ENCODE assay signal across 8 cellular contexts in the genomic region with DNA sequence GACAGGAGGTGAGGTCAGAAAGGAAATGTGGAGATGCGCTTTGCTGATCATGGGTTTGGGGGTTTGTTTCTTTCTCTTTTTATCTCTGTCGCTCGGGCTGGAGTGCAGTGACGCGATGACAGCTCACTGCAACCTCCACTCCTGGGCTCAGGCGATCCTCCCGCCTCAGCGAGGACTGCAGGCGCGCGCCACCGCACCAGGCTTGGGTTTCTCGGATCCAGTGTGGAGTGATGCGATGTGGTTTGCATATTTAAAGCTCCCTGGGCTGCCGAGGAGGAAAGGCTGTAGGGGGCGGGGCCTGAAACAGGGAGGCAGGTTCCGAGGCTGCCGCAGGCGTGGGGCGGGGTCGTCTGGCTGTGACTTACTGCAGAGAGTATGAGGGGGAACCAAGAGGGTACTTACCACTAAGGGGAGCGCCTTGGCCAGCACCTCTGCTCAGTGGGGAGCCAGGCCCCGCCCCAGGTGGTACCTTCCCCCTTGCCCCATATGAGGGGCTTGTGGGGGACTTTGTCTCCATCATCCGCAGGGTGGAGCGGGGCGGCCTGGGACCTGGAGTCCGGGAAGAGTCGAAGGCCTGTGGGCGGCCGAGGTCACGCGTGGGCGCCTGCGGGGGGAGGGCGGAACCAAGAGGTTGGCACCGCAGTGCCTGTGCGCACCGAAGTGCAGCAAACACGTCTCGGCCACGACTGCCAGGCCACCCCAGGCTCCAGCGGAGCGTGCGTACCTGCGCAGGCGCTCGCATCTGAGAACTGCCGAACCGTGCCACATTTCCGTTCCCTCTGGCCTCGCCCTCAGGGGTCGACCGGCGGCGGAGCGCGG. TPM values are rescaled to one million over a fixed set of nuclear protein-coding genes. Genes with fewer than 3 reads are reported as not detected.
DNase-seq lines count a peak whose midpoint lies in the region; ATAC-seq and FAIRE-seq lines count a peak whose summit lies in the region.

No MANE protein-coding gene starts in this region.

- no peak overlapping the region for H3K27ac ChIP-seq in muscle layer of duodenum (ENCODE audit: low read length)
- H3K27ac ChIP-seq in aorta (ENCODE audit: low read depth in 1 of 2, low read length in 2 of 2): no peak overlapping the region

- FAIRE-seq in RCC 7860 (lab: Jason Lieb, UNC): no peak

- intact Hi-C loops in aorta (cut with DNase I): no loop called here

- no peaks in the 10 kb centered on the region for H3K36me3 ChIP-seq in muscle layer of duodenum (ENCODE audit: control insufficient read depth in 1 of 2, insufficient read depth in 2 of 2, low read length in 2 of 2)
- no peaks in the 10 kb centered on the region for H3K36me3 ChIP-seq in aorta (ENCODE audit: control insufficient read depth in 1 of 2, insufficient read depth in 2 of 2, low read length in 1 of 2)

- peak; percentile 53 for ATAC-seq in GM21447 (IDR thresholded peaks at IDR 0.05; ENCODE audit: unreplicated experiment)
- no peak for ATAC-seq in aorta (ENCODE audit: low FRiP score)

- H3K27me3 ChIP-seq in muscle layer of duodenum (ENCODE audit: low read depth, low read length) (no peaks in the 10 kb centered on the region), aorta (ENCODE audit: control insufficient read depth in 1 of 2, insufficient read depth in 2 of 2, low read length in 1 of 2) (no peaks in the 10 kb centered on the region)

- DNase-seq in RCC 7860 (ENCODE audit: low spot score) (peak; percentile 57), T47D (ENCODE audit: low read depth in 1 of 2, low spot score in 1 of 2) (peak; percentile 65 to 67), GM19240 (ENCODE audit: insufficient read length, low spot score) (no peak), aorta (no peak), SK-N-DZ (ENCODE audit: low spot score) (no peak), NCI-H2029 treated with DMSO at 0.1 percent for 48 hours (lab: John Stamatoyannopoulos, UW) (no peak)

- H3K9me3 ChIP-seq in muscle layer of duodenum (ENCODE audit: control insufficient read depth in 1 of 2, low read length in 2 of 2): no peaks in the 10 kb centered on the region
- no peaks in the 10 kb centered on the region for H3K9me3 ChIP-seq in aorta (ENCODE audit: control insufficient read depth, low read length)

- H3K4me3 ChIP-seq in muscle layer of duodenum (ENCODE audit: low read depth in 1 of 2, low read length in 2 of 2): peak overlapping the region; percentile 12 to 13
- no peak overlapping the region for H3K4me3 ChIP-seq in aorta (ENCODE audit: low read length in 2 of 2)

- in situ Hi-C loops in T47D (cut with HindIII; ENCODE audit: low pct_unique_long_range_greater_than_20kb, low sequenced_read_pairs): no loop called here

- WGBS in aorta, 2 donors: 24 to 27% methylated on average over 55 to 57 of the region's 57 CpGs

- H3K4me1 ChIP-seq in muscle layer of duodenum (ENCODE audit: control insufficient read depth in 1 of 2, insufficient read depth in 2 of 2, low read length in 2 of 2): peaks cover 4 to 16% of the 10 kb centered on the region in 2 donors
- H3K4me1 ChIP-seq in aorta (ENCODE audit: control insufficient read depth in 1 of 2, insufficient read depth in 2 of 2, low read length in 2 of 2): no peaks in the 10 kb centered on the region

RNA-seq across cellular contexts. Expression of a gene that starts 12.7 kb away (rescaled TPM):
- total RNA-seq in aorta: 10 to 100 TPM; 12.4 to 15.0 TPM
- 10 to 100 TPM; 13.4 to 21.8 TPM for polyA plus RNA-seq in aorta
- polyA plus RNA-seq in SK-N-DZ (2014; cell fraction: cytosol; rRNA removed): 28.7 and 29.1 TPM in 2 replicates
- polyA plus RNA-seq in SK-N-DZ (2014; cell fraction: nucleus; rRNA removed): 28.0 and 29.4 TPM in 2 replicates

RNA-seq across cellular contexts. Expression of a gene that starts 28.3 kb away (rescaled TPM):
- 10 to 100 TPM; 11.9 to 28.8 TPM for total RNA-seq in aorta
- polyA plus RNA-seq in aorta: 1 to 10 TPM; 4.6 to 7.0 TPM
- polyA plus RNA-seq in SK-N-DZ (2014; cell fraction: cytosol; rRNA removed): not detected in 2 replicates
- 0.06 TPM in 1 of 2 replicates, not detected in the other for polyA plus RNA-seq in SK-N-DZ (2014; cell fraction: nucleus; rRNA removed)

Comparison
In these comparisons a context has a peak if more than half of its experiments do, and no peak if none do; other contexts are left out.
1. DNase-seq: peak in RCC 7860 (single experiment) and T47D (2 of 2); none in GM19240 (single experiment), aorta (0 of 2), SK-N-DZ (single experiment) and NCI-H2029 treated with DMSO at 0.1 percent for 48 hours (single experiment).
2. H3K4me3 ChIP-seq: peak in muscle layer of duodenum (2 of 2); none in aorta (0 of 2).